Comparison of ENCODE assay signal across 30 cellular contexts in the genomic region with DNA sequence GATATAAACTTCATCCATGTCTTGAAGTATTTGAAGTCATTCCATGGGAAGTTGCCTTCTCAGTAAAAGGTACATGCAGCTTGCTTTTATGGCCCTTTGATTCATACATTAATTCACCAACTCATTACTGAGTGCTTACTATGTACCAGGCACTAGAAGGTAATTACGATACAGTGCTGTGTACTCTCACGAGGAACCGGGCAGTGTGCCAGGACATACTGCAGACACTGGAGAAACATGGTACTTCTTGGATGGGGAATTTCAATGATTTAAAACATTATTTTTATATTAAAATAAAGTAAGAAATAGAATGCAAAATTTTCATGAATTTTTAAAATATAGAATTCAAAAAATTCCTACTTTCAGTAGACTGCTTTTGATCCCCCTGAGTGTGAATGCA.
DNase-seq lines count a peak whose midpoint lies in the region; ATAC-seq and TF ChIP-seq lines count a peak whose summit lies in the region.
"Had no signal": no experiment of that assay in that cellular context is flagged by ENCODE, and none has a peak within 500 bp of the region (broad histone marks: within the 10 kb centered on the region; RNA-seq: fewer than 3 reads in every experiment).

No MANE protein-coding gene starts in this region.

- no peaks in the 10 kb centered on the region for H3K9me3 ChIP-seq in right atrium auricular region
- H3K9me3 ChIP-seq in thyroid gland = no peaks in the 10 kb centered on the region
- H3K9me3 ChIP-seq in suprapubic skin = no peaks in the 10 kb centered on the region
- H3K9me3 ChIP-seq: BLaER1, mucosa of descending colon, tibial nerve had no signal

- TF ChIP-seq CTCF in right atrium auricular region (IDR thresholded peaks at IDR 0.05) = no peak
- TF ChIP-seq CTCF in thyroid gland (IDR thresholded peaks at IDR 0.05) = no peak
- no peak for TF ChIP-seq CTCF in suprapubic skin (IDR thresholded peaks at IDR 0.05)

- no peak for TF ChIP-seq EP300 in suprapubic skin (IDR thresholded peaks at IDR 0.05)

- H3K27ac ChIP-seq in right atrium auricular region (no peak overlapping the region), thyroid gland (no peak overlapping the region), suprapubic skin (no peak overlapping the region)
- H3K27ac ChIP-seq: BLaER1, epithelial cell of prostate, RWPE1, tibial nerve had no signal

- H3K27me3 ChIP-seq in right atrium auricular region (no peaks in the 10 kb centered on the region), thyroid gland (no peaks in the 10 kb centered on the region), suprapubic skin (no peaks in the 10 kb centered on the region)
- H3K27me3 ChIP-seq: BLaER1, tibial nerve had no signal

- 46 to 56% methylated on average over 3 of the region's 3 CpGs for WGBS in thyroid gland, 2 donors
- 47% methylated on average over 3 of the region's 3 CpGs for WGBS in suprapubic skin

- H3K36me3 ChIP-seq in right atrium auricular region (no peaks in the 10 kb centered on the region), thyroid gland (no peaks in the 10 kb centered on the region), suprapubic skin (no peaks in the 10 kb centered on the region)
- H3K36me3 ChIP-seq: BLaER1, tibial nerve had no signal

- TF ChIP-seq POLR2A in thyroid gland (IDR thresholded peaks at IDR 0.05) = no peak
- TF ChIP-seq POLR2A in suprapubic skin (IDR thresholded peaks at IDR 0.05) = no peak

- intact Hi-C loops in Right ventricle myocardium inferior (cut with DNase I) (loop anchor here (5.0 to 10.0 kb wide), 2 partner anchors 601 to 704 kb away; no protein-coding TSS in a partner anchor), thyroid gland (cut with DNase I) (no loop called here)

- no peaks in the 10 kb centered on the region for H3K4me1 ChIP-seq in right atrium auricular region
- H3K4me1 ChIP-seq in thyroid gland = no peaks in the 10 kb centered on the region
- H3K4me1 ChIP-seq in suprapubic skin = no peaks in the 10 kb centered on the region
- H3K4me1 ChIP-seq: tibial nerve had no signal

- no peak for ATAC-seq in Right ventricle myocardium inferior
- ATAC-seq: activated CD8-positive, alpha-beta memory T cell treated with anti-CD3 and anti-CD28 coated beads, Interleukin-2, amount 10 ng/mL, durations not matched to agents 7 days and 5 days; left colon; mucosa of descending colon; natural killer cell; sciatic nerve; SK-N-SH treated with all-trans-retinoic acid at 6 μM for 48 hours had no signal

- DNase-seq in Right ventricle myocardium inferior (ENCODE audit: missing footprints) (peak; percentile 59), right atrium auricular region (ENCODE audit: low spot score) (no peak), NCI-H1105 treated with DMSO at 0.1 percent for 48 hours (lab: John Stamatoyannopoulos, UW) (peak; percentile 75), NCI-H748 (lab: John Stamatoyannopoulos, UW; ENCODE audit: unreplicated experiment) (peak; percentile 90), thyroid gland (peak; percentile 18 to 20), suprapubic skin (ENCODE audit: low spot score in 2 of 2) (no peak)
- DNase-seq in activated T-cell treated with anti-CD3 and anti-CD28 coated beads, Interleukin-2, amount 50 U/mL, for 1 hour = no peak
- DNase-seq: activated CD4-positive, alpha-beta T cell treated with anti-CD3 and anti-CD28 coated beads, Interleukin-2, amount 50 U/mL, for 1 hour; activated CD4-positive, CD25-positive, alpha-beta regulatory T cell; activated CD8-positive, alpha-beta memory T cell treated with anti-CD3 and anti-CD28 coated beads, Interleukin-2, amount 10 ng/mL, durations not matched to agents 7 days and 5 days; activated T-cell treated with anti-CD3 and anti-CD28 coated beads, Interleukin-2, amount 50 U/mL, for 48 hours; cortex of kidney; DMS79 treated with DMSO at 0.1 percent for 48 hours; effector memory CD4-positive, alpha-beta T cell; GF-D8; HFFc6; KG1; mammary epithelial cell; natural killer cell; NCI-H1694; stimulated activated CD4-positive, alpha-beta T cell treated with anti-CD3 and anti-CD28 coated beads, Interleukin-12 subunit alpha, Interleukin-12 subunit beta, amount 100 ng/mL, for 4 hours; stimulated activated CD4-positive, alpha-beta T cell treated with anti-CD3 and anti-CD28 coated beads, Interleukin-2, amount 100 ng/mL, for 48 hours had no signal

- H3K4me3 ChIP-seq in right atrium auricular region (no peak overlapping the region), thyroid gland (replicated peaks in 1 of 3) (no peak overlapping the region), suprapubic skin (no peak overlapping the region)
- H3K4me3 ChIP-seq: BLaER1, mucosa of descending colon, tibial nerve had no signal

Comparison
In these comparisons a context has a peak if more than half of its experiments do, and no peak if none do; other contexts are left out.
1. DNase-seq: peak in Right ventricle myocardium inferior (single experiment), NCI-H1105 treated with DMSO at 0.1 percent for 48 hours (single experiment), NCI-H748 (single experiment) and thyroid gland (2 of 2); none in right atrium auricular region (single experiment), activated T-cell treated with anti-CD3 and anti-CD28 coated beads, Interleukin-2, amount 50 U/mL, for 1 hour (single experiment) and suprapubic skin (0 of 2).